Comparison of ENCODE assay signal across 15 cellular contexts in genomic region chr2:120064664-120065063, GRCh38. TPM values are rescaled to one million over a fixed set of nuclear protein-coding genes. Genes with fewer than 3 reads are reported as not detected.
A peak's percentile ranks its signal among the peaks of the same experiment; 100 is the strongest.
DNase-seq lines count a peak whose midpoint lies in the region; ATAC-seq and TF ChIP-seq lines count a peak whose summit lies in the region.
"Had no signal": no experiment of that assay in that cellular context is flagged by ENCODE, and none has a peak within 500 bp of the region (broad histone marks: within the 10 kb centered on the region; RNA-seq: fewer than 3 reads in every experiment).

No MANE protein-coding gene starts in this region.

- no peak overlapping the region for H3K4ac ChIP-seq in neuronal stem cell (ENCODE audit: low read length)

- no peak overlapping the region for H3K4me3 Mint-ChIP-seq in mesothelial cell of epicardium
- H3K4me3 Mint-ChIP-seq: CD8-positive, alpha-beta memory T cell had no signal

- no peak overlapping the region for H4K8ac ChIP-seq in neuronal stem cell (ENCODE audit: low read depth, low read length)

- no peak overlapping the region for H4K91ac ChIP-seq in neuronal stem cell (ENCODE audit: low read depth, low read length, poor library complexity)

- H3K36me3 ChIP-seq in BE2C (no peaks in the 10 kb centered on the region), neuronal stem cell (replicated peaks in 1 of 2; ENCODE audit: control insufficient read depth in 2 of 2, insufficient read depth in 2 of 2, low read length in 2 of 2) (no peaks in the 10 kb centered on the region)

- peak overlapping the region; percentile 71 for H3K27ac Mint-ChIP-seq in mesothelial cell of epicardium
- H3K27ac Mint-ChIP-seq: CD8-positive, alpha-beta memory T cell had no signal

- H3K9me3 Mint-ChIP-seq in mesothelial cell of epicardium, result peaks cover 8% of the 10 kb centered on the region
- H3K9me3 Mint-ChIP-seq: CD8-positive, alpha-beta memory T cell had no signal

- no peaks in the 10 kb centered on the region for H3K27me3 Mint-ChIP-seq in mesothelial cell of epicardium (ENCODE audit: low read depth)
- H3K27me3 Mint-ChIP-seq: CD8-positive, alpha-beta memory T cell had no signal

- WGBS in neuronal stem cell (ENCODE audit: extremely low coverage in 2 of 2, insufficient read length in 2 of 2, insufficient replicate concordance in 1 of 2), 2 donors, result no CpG with 5 or more reads among the region's 1 CpG

- H3K27ac ChIP-seq in neuronal stem cell (replicated peaks; ENCODE audit: low read length), result no peak overlapping the region
- H3K27ac ChIP-seq: BLaER1 had no signal

- no peak for ATAC-seq in HG02885 (IDR thresholded peaks at IDR 0.05; ENCODE audit: poor library complexity, unreplicated experiment)

- H2BK120ac ChIP-seq in neuronal stem cell (ENCODE audit: low read depth, low read length), result no peak overlapping the region

- TF ChIP-seq CTCF in fibroblast of villous mesenchyme (IDR thresholded peaks at IDR 0.05; ENCODE audit: insufficient read depth, low read depth, low read length), result no peak
- no peak for TF ChIP-seq CTCF in mesothelial cell of epicardium (IDR thresholded peaks at IDR 0.05; ENCODE audit: unreplicated experiment)
- no peak for TF ChIP-seq CTCF in GM20000 (IDR thresholded peaks at IDR 0.05; ENCODE audit: extremely low read depth, missing control alignments)
- no peak for TF ChIP-seq CTCF in BE2C (IDR thresholded peaks at IDR 0.05; ENCODE audit: low read depth, low read length)

- DNase-seq in amniotic epithelial cell (ENCODE audit: low read depth) (peak; percentile 84), fibroblast of villous mesenchyme (ENCODE audit: low read depth) (peak; percentile 71), mesothelial cell of epicardium (ENCODE audit: low spot score in 2 of 2, unreplicated experiment in 2 of 2) (no peak), GM20000 (ENCODE audit: low spot score) (no peak), BE2C (no peak), neuronal stem cell (ENCODE audit: low spot score) (no peak)
- DNase-seq: CD8-positive, alpha-beta memory T cell; DMS79 treated with DMSO at 0.1 percent for 48 hours; GOT3; KBM-7; NCI-H1048; NCI-H1694; NCI-H524 had no signal

- peaks cover 2% of the 10 kb centered on the region for H3K79me1 ChIP-seq in neuronal stem cell (ENCODE audit: low read depth, low read length)

- no peak overlapping the region for H2AFZ ChIP-seq in neuronal stem cell (ENCODE audit: low read length)

- peaks cover 12% of the 10 kb centered on the region for H3K36me3 Mint-ChIP-seq in mesothelial cell of epicardium

- no peak overlapping the region for H2BK12ac ChIP-seq in neuronal stem cell (ENCODE audit: low read length)

- H3K18ac ChIP-seq in neuronal stem cell (ENCODE audit: low read length), result no peak overlapping the region

- H3K4me3 ChIP-seq in fibroblast of villous mesenchyme (ENCODE audit: low read depth, low read length) (no peak overlapping the region), BE2C (ENCODE audit: low read depth, low read length) (no peak overlapping the region), neuronal stem cell (ENCODE audit: low read length in 2 of 2) (no peak overlapping the region)
- H3K4me3 ChIP-seq: BLaER1 had no signal

- no peak overlapping the region for H2BK15ac ChIP-seq in neuronal stem cell (ENCODE audit: low read length)

- no peak overlapping the region for H2BK5ac ChIP-seq in neuronal stem cell (ENCODE audit: low read length)

- no peak overlapping the region for H3K4me2 ChIP-seq in neuronal stem cell (ENCODE audit: insufficient read depth, low read length, poor library complexity, severe bottlenecking)
- H3K4me2 ChIP-seq: BLaER1 had no signal

- H3K23ac ChIP-seq in neuronal stem cell (ENCODE audit: low read depth, low read length, poor library complexity), result no peak overlapping the region

- H3K9me3 ChIP-seq in BE2C (no peaks in the 10 kb centered on the region), neuronal stem cell (replicated peaks in 1 of 2; ENCODE audit: control insufficient read depth in 2 of 2, insufficient read depth in 1 of 2, low read depth in 1 of 2, low read length in 2 of 2) (no peaks in the 10 kb centered on the region)

- H3K9ac ChIP-seq in neuronal stem cell (ENCODE audit: low read depth, low read length, poor library complexity), result no peak overlapping the region
- H3K9ac ChIP-seq: BLaER1 had no signal

- H3K4me1 Mint-ChIP-seq in mesothelial cell of epicardium, result peaks cover 23% of the 10 kb centered on the region

- H3K4me1 ChIP-seq in BE2C, result no peaks in the 10 kb centered on the region
- H3K4me1 ChIP-seq in neuronal stem cell (ENCODE audit: control insufficient read depth in 2 of 2, insufficient read depth in 1 of 2, low read depth in 1 of 2, low read length in 2 of 2), result no peaks in the 10 kb centered on the region

- no peak overlapping the region for H2AK5ac ChIP-seq in neuronal stem cell (ENCODE audit: low read depth, low read length)

- H3K27me3 ChIP-seq in BE2C (no peaks in the 10 kb centered on the region), neuronal stem cell (ENCODE audit: control insufficient read depth in 3 of 3, insufficient read depth in 3 of 3, low read depth in 1 of 3, low read length in 3 of 3) (no peaks in the 10 kb centered on the region)
- H3K27me3 ChIP-seq: BLaER1 had no signal

- H3K14ac ChIP-seq in neuronal stem cell (ENCODE audit: low read length), result no peak overlapping the region

RNA-seq across cellular contexts. Expression of gene EPB41L5, which starts 51.8 kb away (rescaled TPM):
- 9.7 and 25.0 TPM in 2 replicates for total RNA-seq in fibroblast of villous mesenchyme
- total RNA-seq in mesothelial cell of epicardium, result 43.4 to 43.9 TPM (median 43.4 TPM) in 3 replicates
- 4.1 TPM for polyA plus RNA-seq in BE2C (2012; ENCODE audit: insufficient read depth, insufficient read length, low read depth)
- polyA plus RNA-seq in neuronal stem cell (2013, experiment 1 of 2), result 32.1 TPM
- polyA plus RNA-seq in neuronal stem cell (2013, experiment 2 of 2), result 32.7 TPM

Comparison
In these comparisons a context has a peak if more than half of its experiments do, and no peak if none do; other contexts are left out.
1. DNase-seq: peak in amniotic epithelial cell (single experiment) and fibroblast of villous mesenchyme (single experiment); none in mesothelial cell of epicardium (0 of 2), GM20000 (single experiment), BE2C (single experiment) and neuronal stem cell (single experiment).